In genomic region chr21:14075346-14076142, GRCh38 we compare ENCODE assay signal across 1 cellular context.
TF ChIP-seq lines count a peak whose summit lies in the region.

No MANE protein-coding gene starts in this region.

TF ChIP-seq in endothelial cell of umbilical vein, 7 proteins besides CTCF, POLR2A, EP300 and RAD21 (continued from another document):
- TF ChIP-seq POLR2AphosphoS5 (IDR thresholded peaks at IDR 0.05; ENCODE audit: insufficient read depth, low read depth, low read length): no peak
- no peak for TF ChIP-seq MYC (IDR thresholded peaks at IDR 0.05; ENCODE audit: low read depth, low read length)
